In genomic region chr9:114341991-114342390, GRCh38 we compare ENCODE assay signal across 1 cellular context.
TF ChIP-seq lines count a peak whose summit lies in the region.

No MANE protein-coding gene starts in this region.

TF ChIP-seq in GM12878, 131 proteins besides CTCF, POLR2A, EP300 and RAD21:
- no peak for TF ChIP-seq RCOR1 (conservative IDR thresholded peaks at IDR 0.05; ENCODE audit: low read depth, low read length)
- 0 out of 2 replicates have a peak, but pooled peaks have one; percentile 11 for TF ChIP-seq POLR2AphosphoS5 (IDR thresholded peaks at IDR 0.05; ENCODE audit: low read length)
- no peak for TF ChIP-seq E2F8 (IDR thresholded peaks at IDR 0.05; ENCODE audit: low read depth, partially characterized antibody)
